In the genomic region with DNA sequence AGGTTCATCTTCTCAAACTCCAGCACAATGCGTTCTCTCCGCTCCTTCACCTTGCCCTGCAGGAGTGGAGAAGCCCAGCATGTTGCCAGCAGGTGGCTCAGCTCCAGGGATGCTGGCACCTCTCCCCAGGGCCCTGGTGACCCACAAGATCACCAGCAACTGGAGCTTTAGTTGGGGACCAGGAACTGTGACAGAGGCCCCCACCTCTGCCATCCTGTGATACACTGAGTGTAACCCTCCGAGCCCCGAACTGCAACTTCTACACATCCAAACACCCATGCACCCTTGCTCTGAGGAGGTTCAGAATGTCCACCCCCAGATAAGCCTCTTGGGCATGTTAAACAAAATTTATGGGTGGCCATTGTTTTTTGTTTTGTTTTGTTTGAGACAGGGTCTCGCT, we compare ENCODE assay signal across 32 cellular contexts. TPM values are rescaled to one million over a fixed set of nuclear protein-coding genes. Genes with fewer than 3 reads are reported as not detected.
"Had no signal": no experiment of that assay in that cellular context is flagged by ENCODE, and none has a peak within 500 bp of the region (broad histone marks: within the 10 kb centered on the region; RNA-seq: fewer than 3 reads in every experiment).

No MANE protein-coding gene starts in this region.

- H3K27me3 Mint-ChIP-seq: activated naive CD8-positive, alpha-beta T cell had no signal

- H3K36me3 Mint-ChIP-seq: activated naive CD8-positive, alpha-beta T cell; brain; T-cell had no signal

- H3K36me3 ChIP-seq: ascending aorta, breast epithelium, colonic mucosa, WERI-Rb-1 had no signal

- H3K9me3 Mint-ChIP-seq: activated B cell treated with CpG ODN at 0.5 μM for 24 hours; activated CD8-positive, alpha-beta T cell treated with anti-CD3 and anti-CD28 coated beads for 36 hours; activated T-cell treated with anti-CD3 and anti-CD28 coated beads, Interleukin-2, amount 50 U/mL, for 4 hours; activated T-helper 17 cell treated with anti-CD3 and anti-CD28 coated beads, Interleukin-2, amount 50 U/mL, for 72 hours; T-cell; T-helper 1 cell treated with Interleukin-12 subunit alpha and Interleukin-12 subunit beta and Interleukin-4 antibody, amounts not matched to agents 30 μg/mL and 1 μg/mL, for 36 hours; T-helper 2 cell treated with Interferon-gamma antibody and Interleukin-4, amounts not matched to agents 5 μg/mL and 100 μg/mL, for 36 hours had no signal

- DNase-seq: activated B cell treated with CpG ODN at 0.5 μM for 24 hours; activated CD4-positive, alpha-beta T cell treated with anti-CD3 and anti-CD28 coated beads for 48 hours; activated CD4-positive, alpha-beta T cell treated with anti-CD3 and anti-CD28 coated beads, Interleukin-2, amount 50 U/mL, for 1 hour; activated CD4-positive, alpha-beta T cell treated with anti-CD3 and anti-CD28 coated beads, Interleukin-2, amount 50 U/mL, for 48 hours; activated CD8-positive, alpha-beta memory T cell treated with anti-CD3 and anti-CD28 coated beads for 24 hours; activated CD8-positive, alpha-beta T cell treated with anti-CD3 and anti-CD28 coated beads for 36 hours; activated effector memory CD4-positive, alpha-beta T cell treated with Interleukin-2 at 50 U/mL for 16 hours; activated gamma-delta T cell treated with Interleukin-2 at 50 U/mL for 16 hours; activated naive CD4-positive, alpha-beta T cell treated with anti-CD3 and anti-CD28 coated beads, Interleukin-2, amount 50 U/mL, for 16 hours; activated naive CD4-positive, alpha-beta T cell treated with Interleukin-2 at 50 U/mL for 16 hours; activated T-cell treated with anti-CD3 and anti-CD28 coated beads, Interleukin-2, amount 50 U/mL, for 4 hours; colonic mucosa; effector CD8-positive, alpha-beta T cell; esophagus squamous epithelium; foreskin melanocyte; SW 1271; T-cell; T1000; WERI-Rb-1 had no signal

- H3K4me3 Mint-ChIP-seq: activated B cell treated with CpG ODN at 0.5 μM for 24 hours; activated CD8-positive, alpha-beta T cell treated with anti-CD3 and anti-CD28 coated beads for 36 hours; activated naive CD8-positive, alpha-beta T cell; activated T-cell treated with anti-CD3 and anti-CD28 coated beads, Interleukin-2, amount 50 U/mL, for 4 hours; activated T-helper 17 cell treated with anti-CD3 and anti-CD28 coated beads, Interleukin-2, amount 50 U/mL, for 72 hours; brain; T-cell; T-helper 1 cell treated with Interleukin-12 subunit alpha and Interleukin-12 subunit beta and Interleukin-4 antibody, amounts not matched to agents 30 μg/mL and 1 μg/mL, for 36 hours; T-helper 2 cell treated with Interferon-gamma antibody and Interleukin-4, amounts not matched to agents 5 μg/mL and 100 μg/mL, for 36 hours had no signal

- H3K27me3 ChIP-seq: breast epithelium had no signal

- ATAC-seq: activated CD4-positive, CD25-positive, alpha-beta regulatory T cell treated with anti-CD3 and anti-CD28 coated beads, Interleukin-2, amount 50 U/mL, for 24 hours; activated CD8-positive, alpha-beta T cell treated with anti-CD3 and anti-CD28 coated beads for 36 hours; activated T-cell treated with anti-CD3 and anti-CD28 coated beads, Interleukin-2, amount 50 U/mL, for 4 hours; activated T-helper 17 cell treated with anti-CD3 and anti-CD28 coated beads, Interleukin-2, amount 50 U/mL, for 72 hours; gastroesophageal sphincter; T-cell had no signal

- H3K4me3 ChIP-seq: ascending aorta, breast epithelium, colonic mucosa, esophagus squamous epithelium, gastroesophageal sphincter had no signal

- H3K27ac Mint-ChIP-seq: activated B cell treated with CpG ODN at 0.5 μM for 24 hours; activated CD8-positive, alpha-beta T cell treated with anti-CD3 and anti-CD28 coated beads for 36 hours; activated naive CD8-positive, alpha-beta T cell; activated T-helper 17 cell treated with anti-CD3 and anti-CD28 coated beads, Interleukin-2, amount 50 U/mL, for 72 hours; brain; T-cell; T-helper 1 cell treated with Interleukin-12 subunit alpha and Interleukin-12 subunit beta and Interleukin-4 antibody, amounts not matched to agents 30 μg/mL and 1 μg/mL, for 36 hours; T-helper 2 cell treated with Interferon-gamma antibody and Interleukin-4, amounts not matched to agents 5 μg/mL and 100 μg/mL, for 36 hours had no signal

- FAIRE-seq: endometrium, endothelial cell of umbilical vein had no signal

RNA-seq across cellular contexts. Expression of gene TRIM17, which starts 5.5 kb away (rescaled TPM):
- total RNA-seq: activated B cell treated with CpG ODN at 0.5 μM for 24 hours, ascending aorta, dermis microvascular lymphatic vessel endothelial cell, endothelial cell of umbilical vein, gastroesophageal sphincter, glomerular endothelial cell had no signal
